Comparison of ENCODE assay signal across 8 cellular contexts in the genomic region with DNA sequence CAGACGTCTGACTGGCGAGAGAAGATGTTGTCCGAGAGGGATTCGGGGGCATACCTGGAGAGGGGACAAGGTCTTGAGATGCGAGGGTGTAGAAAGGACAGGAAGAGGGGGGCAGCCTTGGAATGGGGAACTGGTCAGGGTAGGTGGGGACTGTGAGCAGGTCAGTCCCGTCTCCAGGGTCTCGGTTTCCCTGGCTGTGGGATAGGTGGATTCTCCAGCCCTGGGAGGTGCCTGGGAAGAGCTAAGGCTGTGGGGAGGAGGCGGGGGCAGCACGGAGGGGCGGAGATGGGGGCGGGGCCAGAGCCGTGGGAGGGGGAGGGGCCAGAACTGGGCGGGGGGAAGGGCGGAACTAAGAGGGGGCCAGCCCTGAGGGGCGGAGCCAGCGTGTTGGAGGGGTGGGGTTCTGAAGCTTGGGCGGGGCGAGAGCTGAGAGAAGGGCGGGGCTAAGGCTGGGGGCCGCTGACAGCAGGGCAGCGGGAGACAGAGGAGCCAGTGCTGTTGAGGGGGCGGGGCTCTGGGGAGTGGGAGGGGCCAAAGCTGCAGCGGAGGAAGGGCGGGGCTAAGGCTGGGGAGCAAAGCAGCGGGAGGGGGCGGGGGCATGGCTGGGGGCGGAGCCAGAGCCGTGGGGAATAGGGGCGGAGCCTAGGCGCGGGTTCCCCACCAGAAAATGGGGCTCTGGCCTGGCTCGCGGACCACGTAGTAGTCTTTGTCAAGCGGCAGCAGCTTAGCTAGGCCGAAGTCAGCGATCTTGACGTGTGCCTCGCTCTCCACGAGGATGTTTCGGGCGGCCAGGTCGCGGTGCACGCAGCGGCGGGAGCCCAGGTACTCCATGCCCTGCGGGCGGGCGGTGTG. TPM values are rescaled to one million over a fixed set of nuclear protein-coding genes. Genes with fewer than 3 reads are reported as not detected.
DNase-seq lines count a peak whose midpoint lies in the region; ATAC-seq and TF ChIP-seq lines count a peak whose summit lies in the region.

No MANE protein-coding gene starts in this region.

- peak overlapping the region; percentile 40 for H3K4me3 ChIP-seq in WERI-Rb-1 (ENCODE audit: low read depth, low read length)
- H3K4me3 ChIP-seq in effector memory CD4-positive, alpha-beta T cell (ENCODE audit: insufficient read depth, low read depth, low read length, poor library complexity, severe bottlenecking), result no peak overlapping the region

- H3K36me3 Mint-ChIP-seq in stimulated activated effector memory CD8-positive, alpha-beta T cell treated with anti-CD3 and anti-CD28 coated beads, Interleukin-12 subunit alpha, Interleukin-12 subunit beta, amount 100 ng/mL, for 72 hours, result peaks cover 100% of the 10 kb centered on the region

- no peak overlapping the region for H3K4me3 Mint-ChIP-seq in stimulated activated effector memory CD8-positive, alpha-beta T cell treated with anti-CD3 and anti-CD28 coated beads, Interleukin-12 subunit alpha, Interleukin-12 subunit beta, amount 100 ng/mL, for 72 hours

- H3K27ac Mint-ChIP-seq in stimulated activated effector memory CD8-positive, alpha-beta T cell treated with anti-CD3 and anti-CD28 coated beads, Interleukin-12 subunit alpha, Interleukin-12 subunit beta, amount 100 ng/mL, for 72 hours, result no peak overlapping the region

- peak; percentile 71 for DNase-seq in DMS 273 treated with DMSO at 0.1 percent for 48 hours (lab: John Stamatoyannopoulos, UW)
- peak; percentile 63 for DNase-seq in NCI-H1048 (lab: John Stamatoyannopoulos, UW)
- DNase-seq in WERI-Rb-1, result peak; percentile 82
- DNase-seq in effector memory CD4-positive, alpha-beta T cell, result peak; percentile 9 to 42 (median 24)
- peak; percentile 87 to 91 for DNase-seq in lung microvascular endothelial cell (ENCODE audit: low read depth in 2 of 2)
- DNase-seq in stimulated activated effector memory CD8-positive, alpha-beta T cell treated with anti-CD3 and anti-CD28 coated beads, Interleukin-12 subunit alpha, Interleukin-12 subunit beta, amount 100 ng/mL, for 72 hours (ENCODE audit: low spot score in 2 of 2), result peak; percentile 29 to 70
- DNase-seq in Kasumi-1 (lab: John Stamatoyannopoulos, UW), result no peak

- peak; percentile 63 for ATAC-seq in stimulated activated effector memory CD8-positive, alpha-beta T cell treated with anti-CD3 and anti-CD28 coated beads, Interleukin-12 subunit alpha, Interleukin-12 subunit beta, amount 100 ng/mL, for 72 hours
- no peak for ATAC-seq in GM18502 (IDR thresholded peaks at IDR 0.05; ENCODE audit: poor library complexity, unreplicated experiment)

- H3K27ac ChIP-seq in WERI-Rb-1, result peak overlapping the region; percentile 60
- H3K27ac ChIP-seq in effector memory CD4-positive, alpha-beta T cell (ENCODE audit: insufficient read depth, low read length, poor library complexity, severe bottlenecking), result no peak overlapping the region

- H3K9me3 ChIP-seq in WERI-Rb-1 (ENCODE audit: severe bottlenecking), result no peaks in the 10 kb centered on the region
- no peaks in the 10 kb centered on the region for H3K9me3 ChIP-seq in effector memory CD4-positive, alpha-beta T cell (ENCODE audit: control insufficient read depth, low read length)

- H3K36me3 ChIP-seq in WERI-Rb-1, result no peaks in the 10 kb centered on the region
- peaks cover 71% of the 10 kb centered on the region for H3K36me3 ChIP-seq in effector memory CD4-positive, alpha-beta T cell (ENCODE audit: control insufficient read depth, insufficient read depth, low read length)

- peaks cover 29% of the 10 kb centered on the region for H3K4me1 Mint-ChIP-seq in stimulated activated effector memory CD8-positive, alpha-beta T cell treated with anti-CD3 and anti-CD28 coated beads, Interleukin-12 subunit alpha, Interleukin-12 subunit beta, amount 100 ng/mL, for 72 hours

- H3K27me3 ChIP-seq in WERI-Rb-1 (ENCODE audit: insufficient read depth, low read depth, severe bottlenecking), result no peaks in the 10 kb centered on the region
- H3K27me3 ChIP-seq in effector memory CD4-positive, alpha-beta T cell (replicated peaks; ENCODE audit: control insufficient read depth, insufficient read depth, low read length, poor library complexity, severe bottlenecking), result no peaks in the 10 kb centered on the region

- no peak for TF ChIP-seq CTCF in WERI-Rb-1 (IDR thresholded peaks at IDR 0.05; ENCODE audit: low read depth, low read length)

- no peaks in the 10 kb centered on the region for H3K9me3 Mint-ChIP-seq in stimulated activated effector memory CD8-positive, alpha-beta T cell treated with anti-CD3 and anti-CD28 coated beads, Interleukin-12 subunit alpha, Interleukin-12 subunit beta, amount 100 ng/mL, for 72 hours

- H3K4me1 ChIP-seq in effector memory CD4-positive, alpha-beta T cell (ENCODE audit: control insufficient read depth, insufficient read depth, low read length, poor library complexity, severe bottlenecking), result no peaks in the 10 kb centered on the region

RNA-seq across cellular contexts. Expression of a gene that starts 9.5 kb away (rescaled TPM):
- total RNA-seq in lung microvascular endothelial cell, result not detected in 2 replicates

RNA-seq across cellular contexts. Expression of a gene that starts 17.0 kb away (rescaled TPM):
- total RNA-seq in lung microvascular endothelial cell, result 0.79 and 2.0 TPM in 2 replicates

RNA-seq across cellular contexts. Expression of a gene that starts 28.9 kb away (rescaled TPM):
- 1,225 and 1,496 TPM in 2 replicates for total RNA-seq in lung microvascular endothelial cell

RNA-seq across cellular contexts. Expression of a gene that starts 35.9 kb away (rescaled TPM):
- total RNA-seq in lung microvascular endothelial cell, result 0.22 TPM in 1 of 2 replicates, not detected in the other

RNA-seq across cellular contexts. Expression of a gene that starts 41.0 kb away (rescaled TPM):
- total RNA-seq in lung microvascular endothelial cell, result not detected in 2 replicates

Comparison
In these comparisons a context has a peak if more than half of its experiments do, and no peak if none do; other contexts are left out.
1. DNase-seq: peak in DMS 273 treated with DMSO at 0.1 percent for 48 hours (single experiment), NCI-H1048 (single experiment), WERI-Rb-1 (single experiment), effector memory CD4-positive, alpha-beta T cell (3 of 3), lung microvascular endothelial cell (2 of 2) and stimulated activated effector memory CD8-positive, alpha-beta T cell treated with anti-CD3 and anti-CD28 coated beads, Interleukin-12 subunit alpha, Interleukin-12 subunit beta, amount 100 ng/mL, for 72 hours (2 of 2); none in Kasumi-1 (0 of 2).